In genomic region chr1:155176544-155177071, GRCh38 we compare ENCODE assay signal across 8 cellular contexts. TPM values are rescaled to one million over a fixed set of nuclear protein-coding genes. Genes with fewer than 3 reads are reported as not detected.
DNase-seq lines count a peak whose midpoint lies in the region; ATAC-seq and TF ChIP-seq lines count a peak whose summit lies in the region.

No MANE protein-coding gene starts in this region.

- WGBS in lower leg skin, 2 donors = 60 to 63% methylated on average over 8 of the region's 8 CpGs

- H3K9me3 Mint-ChIP-seq in CD4-positive, CD25-positive, alpha-beta regulatory T cell = no peaks in the 10 kb centered on the region
- H3K9me3 Mint-ChIP-seq in dendritic cell treated with granulocyte-macrophage colony-stimulating factor and Interleukin-4, amounts not matched to agents 40 ng/mL and 50 ng/mL, for 4 days = no peaks in the 10 kb centered on the region

- TF ChIP-seq CTCF in lower leg skin (IDR thresholded peaks at IDR 0.05) = peak in 1 of 3 donors; percentile 11

- peak overlapping the region; percentile 48 to 86 (median 64) for H3K4me3 Mint-ChIP-seq in CD4-positive, CD25-positive, alpha-beta regulatory T cell
- H3K4me3 Mint-ChIP-seq in dendritic cell treated with granulocyte-macrophage colony-stimulating factor and Interleukin-4, amounts not matched to agents 40 ng/mL and 50 ng/mL, for 4 days = peak overlapping the region; percentile 8

- ATAC-seq in CD4-positive, CD25-positive, alpha-beta regulatory T cell (ENCODE audit: low read depth in 2 of 2) = peak; percentile 46 to 48
- no peak for ATAC-seq in HG03565 (IDR thresholded peaks at IDR 0.05; ENCODE audit: unreplicated experiment)

- peaks cover 8% of the 10 kb centered on the region for H3K36me3 Mint-ChIP-seq in CD4-positive, CD25-positive, alpha-beta regulatory T cell
- H3K36me3 Mint-ChIP-seq in dendritic cell treated with granulocyte-macrophage colony-stimulating factor and Interleukin-4, amounts not matched to agents 40 ng/mL and 50 ng/mL, for 4 days (ENCODE audit: low read depth) = peaks cover 14% of the 10 kb centered on the region

- TF ChIP-seq POLR2A in lower leg skin (IDR thresholded peaks at IDR 0.05) = no peak

- H3K9me3 ChIP-seq in CD4-positive, CD25-positive, alpha-beta regulatory T cell (ENCODE audit: control insufficient read depth in 2 of 2, low read length in 2 of 2) = no peaks in the 10 kb centered on the region

- intact Hi-C loops in dendritic cell treated with granulocyte-macrophage colony-stimulating factor and Interleukin-4, amounts not matched to agents 40 ng/mL and 50 ng/mL, for 4 days (cut with micrococcal nuclease) = loop anchor here (2.0 to 5.0 kb wide), 2 partner anchors 16 to 51 kb away; no protein-coding TSS in a partner anchor
- intact Hi-C loops in lower leg skin (cut with DNase I; ENCODE audit: low total_unique reads) = no loop called here

- H3K27ac Mint-ChIP-seq in CD4-positive, CD25-positive, alpha-beta regulatory T cell = peak overlapping the region in 1 of 3 donors; percentile 54
- no peak overlapping the region for H3K27ac Mint-ChIP-seq in dendritic cell treated with granulocyte-macrophage colony-stimulating factor and Interleukin-4, amounts not matched to agents 40 ng/mL and 50 ng/mL, for 4 days

- DNase-seq in CD4-positive, CD25-positive, alpha-beta regulatory T cell = peak; percentile 68 to 86 (median 80)
- DNase-seq in HPDE6-E6E7 (ENCODE audit: extremely low spot score) (peak; percentile 88), NCI-H82 treated with DMSO at 0.1 percent for 48 hours (lab: John Stamatoyannopoulos, UW; ENCODE audit: unreplicated experiment) (peak; percentile 50), lower leg skin (ENCODE audit: low spot score in 2 of 2) (peak; percentile 77 to 96)
- DNase-seq in activated CD4-positive, alpha-beta T cell treated with anti-CD3 and anti-CD28 coated beads, Interleukin-2, amount 50 U/mL, for 1 hour = peak; percentile 87
- peak; percentile 66 for DNase-seq in stimulated activated CD8-positive, alpha-beta memory T cell treated with anti-CD3 and anti-CD28 coated beads, Interleukin-12 subunit alpha, Interleukin-12 subunit beta, amount 100 ng/mL, for 4 hours (ENCODE audit: low read depth)

- H3K27ac ChIP-seq in CD4-positive, CD25-positive, alpha-beta regulatory T cell (ENCODE audit: insufficient read depth, low read length, poor library complexity, severe bottlenecking) = no peak overlapping the region

- peaks cover 37% of the 10 kb centered on the region for H3K4me1 ChIP-seq in CD4-positive, CD25-positive, alpha-beta regulatory T cell (ENCODE audit: control insufficient read depth, insufficient read depth, low read length, poor library complexity, severe bottlenecking)

- peaks cover 12% of the 10 kb centered on the region for H3K36me3 ChIP-seq in CD4-positive, CD25-positive, alpha-beta regulatory T cell (ENCODE audit: control insufficient read depth, insufficient read depth, low read length)

- H3K4me3 ChIP-seq in CD4-positive, CD25-positive, alpha-beta regulatory T cell (ENCODE audit: low read depth, low read length) = peak overlapping the region; percentile 28
- H3K4me3 ChIP-seq in lower leg skin (ENCODE audit: low read depth, poor library complexity, severe bottlenecking) = no peak overlapping the region

- H3K27me3 Mint-ChIP-seq in CD4-positive, CD25-positive, alpha-beta regulatory T cell = peaks cover 4% of the 10 kb centered on the region
- H3K27me3 Mint-ChIP-seq in dendritic cell treated with granulocyte-macrophage colony-stimulating factor and Interleukin-4, amounts not matched to agents 40 ng/mL and 50 ng/mL, for 4 days = peaks cover 19% of the 10 kb centered on the region

- H3K27me3 ChIP-seq in CD4-positive, CD25-positive, alpha-beta regulatory T cell (ENCODE audit: control insufficient read depth, insufficient read depth, low read length) = no peaks in the 10 kb centered on the region

- peaks cover 8 to 49% (median 27%) of the 10 kb centered on the region in 4 donors for H3K4me1 Mint-ChIP-seq in CD4-positive, CD25-positive, alpha-beta regulatory T cell
- H3K4me1 Mint-ChIP-seq in dendritic cell treated with granulocyte-macrophage colony-stimulating factor and Interleukin-4, amounts not matched to agents 40 ng/mL and 50 ng/mL, for 4 days (ENCODE audit: low read depth) = peaks cover 81% of the 10 kb centered on the region

RNA-seq across cellular contexts. Expression of gene TRIM46, which starts 3.0 kb away (rescaled TPM):
- total RNA-seq in CD4-positive, CD25-positive, alpha-beta regulatory T cell = 6.1 TPM
- polyA plus RNA-seq in CD4-positive, CD25-positive, alpha-beta regulatory T cell = 1 to 10 TPM in 2 of 4 donors, under 1 TPM in 2; 0.44 to 1.6 (median 0.78) TPM
- 1 to 10 TPM in 1 of 4 donors, under 1 TPM in 2, not detected in 1; 0.17 to 1.2 (median 0.62) TPM for total RNA-seq in lower leg skin

RNA-seq across cellular contexts. Expression of gene KRTCAP2, which starts 3.5 kb away (rescaled TPM):
- total RNA-seq in CD4-positive, CD25-positive, alpha-beta regulatory T cell = 122 TPM
- 100 to 1,000 TPM; 468 to 537 (median 507) TPM for polyA plus RNA-seq in CD4-positive, CD25-positive, alpha-beta regulatory T cell
- total RNA-seq in lower leg skin = 100 to 1,000 TPM in 2 of 4 donors, 10 to 100 TPM in 2; 48.6 to 109 (median 97.6) TPM

RNA-seq across cellular contexts. Expression of gene THBS3, which starts 31.1 kb away (rescaled TPM):
- 18.4 TPM for total RNA-seq in CD4-positive, CD25-positive, alpha-beta regulatory T cell
- polyA plus RNA-seq in CD4-positive, CD25-positive, alpha-beta regulatory T cell = 1 to 10 TPM; 2.7 to 4.1 (median 3.7) TPM
- 10 to 100 TPM; 15.6 to 26.6 (median 20.2) TPM for total RNA-seq in lower leg skin

RNA-seq across cellular contexts. Expression of gene MTX1, which starts 31.9 kb away (rescaled TPM):
- total RNA-seq in CD4-positive, CD25-positive, alpha-beta regulatory T cell = 18.4 TPM
- 10 to 100 TPM; 44.3 to 52.2 (median 49.0) TPM for polyA plus RNA-seq in CD4-positive, CD25-positive, alpha-beta regulatory T cell
- total RNA-seq in lower leg skin = 10 to 100 TPM; 20.5 to 54.8 (median 40.8) TPM

RNA-seq across cellular contexts. Expression of gene DPM3, which starts 36.3 kb away (rescaled TPM):
- 28.1 TPM for total RNA-seq in CD4-positive, CD25-positive, alpha-beta regulatory T cell
- 100 to 1,000 TPM in 3 of 4 donors, 10 to 100 TPM in 1; 98.3 to 116 (median 101) TPM for polyA plus RNA-seq in CD4-positive, CD25-positive, alpha-beta regulatory T cell
- 10 to 100 TPM; 19.2 to 74.7 (median 36.9) TPM for total RNA-seq in lower leg skin
